ENCODE assay signal across 12 cellular contexts in genomic region chr11:48319813-48320212, GRCh38. TPM values are rescaled to one million over a fixed set of nuclear protein-coding genes. Genes with fewer than 3 reads are reported as not detected.
DNase-seq lines count a peak whose midpoint lies in the region; ATAC-seq, FAIRE-seq and TF ChIP-seq lines count a peak whose summit lies in the region.
"Not testable (repeated sequence)": the region's sequence is repeated elsewhere in the genome, so short reads cannot be mapped to it uniquely, and the experiment has no call there.
"Had no signal": no experiment of that assay in that cellular context is flagged by ENCODE, and none has a peak within 500 bp of the region (broad histone marks: within the 10 kb centered on the region; RNA-seq: fewer than 3 reads in every experiment).

No MANE protein-coding gene starts in this region.

- not testable (repeated sequence) for H3K4me3 ChIP-seq in bronchial epithelial cell (ENCODE audit: low read depth, low read length); right lobe of liver

- H3K4me1 ChIP-seq in right lobe of liver = not testable (repeated sequence)

- TF ChIP-seq POLR2A in H54 (IDR thresholded peaks at IDR 0.05; ENCODE audit: low read depth, low read length); right lobe of liver (IDR thresholded peaks at IDR 0.05): not testable (repeated sequence)

- intact Hi-C loops in right lobe of liver (cut with DNase I) = not testable (repeated sequence)

- H3K27me3 ChIP-seq in bronchial epithelial cell (ENCODE audit: control insufficient read depth, insufficient read depth, low read length); right lobe of liver: not testable (repeated sequence)

- not testable (repeated sequence) for TF ChIP-seq CTCF in 22Rv1 (IDR thresholded peaks at IDR 0.05); VCaP (conservative IDR thresholded peaks at IDR 0.05); bronchial epithelial cell (IDR thresholded peaks at IDR 0.05; ENCODE audit: insufficient read depth, low read length, severe bottlenecking); right lobe of liver (IDR thresholded peaks at IDR 0.05)

- peak; percentile 66 for FAIRE-seq in H54 (lab: Jason Lieb, UNC)
- peak; percentile 92 for FAIRE-seq in bronchial epithelial cell (lab: Jason Lieb, UNC)

- H3K27ac ChIP-seq in 22Rv1 = peak overlapping the region; percentile 30
- H3K27ac ChIP-seq in VCaP = peak overlapping the region; percentile 43; the same call in 1 of the 2 replicates
- not testable (repeated sequence) for H3K27ac ChIP-seq in right lobe of liver

- H3K36me3 ChIP-seq in bronchial epithelial cell (ENCODE audit: control insufficient read depth, insufficient read depth, low read length); right lobe of liver: not testable (repeated sequence)

- H3K9me3 ChIP-seq in right lobe of liver = not testable (repeated sequence)

- peak; percentile 38 to 78 (median 60) for ATAC-seq in right lobe of liver

- DNase-seq in H54 (ENCODE audit: insufficient read length, low spot score); bronchial epithelial cell (ENCODE audit: low read depth); right lobe of liver: not testable (repeated sequence)

- WGBS in right lobe of liver (ENCODE audit: insufficient coverage, low coverage, low lambda C conversion rate, missing lambda C conversion rate) = no CpG with 5 or more reads among the region's 2 CpGs

RNA-seq across cellular contexts. Expression of gene OR4C3, which starts 4.9 kb away (rescaled TPM):
- total RNA-seq in bronchial epithelial cell = not detected in 2 replicates
- not detected for total RNA-seq in right lobe of liver
- total RNA-seq: A673; CD4-positive, alpha-beta memory T cell; CD4-positive, CD25-positive, alpha-beta regulatory T cell; CD8-positive, alpha-beta memory T cell; Daoy; G401; GM12878 had no signal

RNA-seq across cellular contexts. Expression of gene OR4S1, which starts 13.8 kb away (rescaled TPM):
- total RNA-seq in bronchial epithelial cell = not detected in 2 replicates
- not detected for total RNA-seq in right lobe of liver
- total RNA-seq: A673; CD4-positive, alpha-beta memory T cell; CD4-positive, CD25-positive, alpha-beta regulatory T cell; CD8-positive, alpha-beta memory T cell; Daoy; G401; GM12878 had no signal

RNA-seq across cellular contexts. Expression of gene OR4C5, which starts 46.5 kb away (rescaled TPM):
- total RNA-seq in bronchial epithelial cell = not detected in 2 replicates
- not detected for total RNA-seq in right lobe of liver
- total RNA-seq: A673; CD4-positive, alpha-beta memory T cell; CD4-positive, CD25-positive, alpha-beta regulatory T cell; CD8-positive, alpha-beta memory T cell; Daoy; G401; GM12878 had no signal

RNA-seq across cellular contexts. Expression of gene OR4X1, which starts 56.2 kb away (rescaled TPM):
- total RNA-seq in bronchial epithelial cell = not detected in 2 replicates
- not detected for total RNA-seq in right lobe of liver
- total RNA-seq: A673; CD4-positive, alpha-beta memory T cell; CD4-positive, CD25-positive, alpha-beta regulatory T cell; CD8-positive, alpha-beta memory T cell; Daoy; G401; GM12878 had no signal
